Comparison of ENCODE assay signal across 13 cellular contexts in the genomic region with DNA sequence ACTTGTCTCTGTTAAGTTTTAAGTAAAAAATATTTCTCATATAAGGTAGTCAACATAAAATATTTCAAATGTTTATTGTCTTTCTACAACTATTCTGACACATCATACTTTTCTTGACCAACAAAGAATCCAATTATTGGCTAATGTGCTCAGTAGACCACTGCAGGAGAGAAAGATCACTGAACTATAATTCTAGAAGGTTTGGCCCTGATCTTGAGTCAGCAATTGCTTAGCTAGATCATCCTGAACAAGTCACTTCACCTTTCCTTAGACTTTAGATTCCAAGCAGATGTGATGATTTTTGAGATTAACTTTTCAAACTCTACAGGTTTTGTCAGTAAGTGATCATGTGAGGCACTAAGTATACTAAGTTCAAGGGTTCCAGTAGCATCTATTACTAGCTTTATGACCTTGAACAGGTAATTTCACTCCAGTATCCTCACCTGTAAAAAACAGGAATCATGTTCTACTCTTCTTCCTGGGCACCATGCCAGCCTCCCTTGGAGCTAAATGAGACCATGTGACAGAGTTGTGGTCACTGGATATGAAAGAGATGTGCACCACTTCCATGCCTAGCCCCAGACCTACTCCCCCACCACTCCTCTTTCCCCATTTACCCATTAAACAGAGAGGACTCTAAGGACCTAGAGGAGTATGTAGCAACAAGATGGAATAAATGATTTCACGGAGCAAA. TPM values are rescaled to one million over a fixed set of nuclear protein-coding genes. Genes with fewer than 3 reads are reported as not detected.
DNase-seq lines count a peak whose midpoint lies in the region; ATAC-seq and TF ChIP-seq lines count a peak whose summit lies in the region.
"Had no signal": no experiment of that assay in that cellular context is flagged by ENCODE, and none has a peak within 500 bp of the region (broad histone marks: within the 10 kb centered on the region; RNA-seq: fewer than 3 reads in every experiment).

No MANE protein-coding gene starts in this region.

- H3K4me1 ChIP-seq in colonic mucosa (no peaks in the 10 kb centered on the region), esophagus muscularis mucosa (no peaks in the 10 kb centered on the region)

- no peak for ATAC-seq in GM21576 (IDR thresholded peaks at IDR 0.05; ENCODE audit: unreplicated experiment)

- H3K27me3 ChIP-seq in colonic mucosa (no peaks in the 10 kb centered on the region), esophagus muscularis mucosa (no peaks in the 10 kb centered on the region)

- intact Hi-C loops in colonic mucosa (cut with DNase I): no loop called here
- intact Hi-C loops in esophagus muscularis mucosa (cut with DNase I): no loop called here

- H3K9me3 ChIP-seq in colonic mucosa (no peaks in the 10 kb centered on the region), esophagus muscularis mucosa (no peaks in the 10 kb centered on the region)

- no peak overlapping the region for H3K4me3 Mint-ChIP-seq in mesothelial cell of epicardium
- H3K4me3 Mint-ChIP-seq: activated B cell treated with CpG ODN at 0.5 μM for 24 hours; activated T-helper 1 cell treated with anti-CD3 and anti-CD28 coated beads, Interleukin-12 subunit alpha, Interleukin-12 subunit beta, Interleukin-2, Interleukin-4 antibody, amounts not matched to agents 30 ng/mL and 10 ng/mL and 1 ng/mL, durations not matched to agents 14 hours and 24 hours and 36 hours; central memory CD8-positive, alpha-beta T cell; nephron progenitor cell had no signal

- no peak for TF ChIP-seq EP300 in esophagus muscularis mucosa (IDR thresholded peaks at IDR 0.05)

- TF ChIP-seq CTCF in NB4 (IDR thresholded peaks at IDR 0.05; ENCODE audit: low read depth, low read length) (no peak), colonic mucosa (IDR thresholded peaks at IDR 0.05) (no peak), esophagus muscularis mucosa (IDR thresholded peaks at IDR 0.05) (no peak), mesothelial cell of epicardium (IDR thresholded peaks at IDR 0.05; ENCODE audit: unreplicated experiment) (no peak)

- no peaks in the 10 kb centered on the region for H3K36me3 ChIP-seq in colonic mucosa
- no peaks in the 10 kb centered on the region for H3K36me3 ChIP-seq in esophagus muscularis mucosa

- H3K36me3 Mint-ChIP-seq in mesothelial cell of epicardium: peaks cover 2% of the 10 kb centered on the region

- no peaks in the 10 kb centered on the region for H3K9me3 Mint-ChIP-seq in mesothelial cell of epicardium
- H3K9me3 Mint-ChIP-seq: activated B cell treated with CpG ODN at 0.5 μM for 24 hours; activated T-helper 1 cell treated with anti-CD3 and anti-CD28 coated beads, Interleukin-12 subunit alpha, Interleukin-12 subunit beta, Interleukin-2, Interleukin-4 antibody, amounts not matched to agents 30 ng/mL and 10 ng/mL and 1 ng/mL, durations not matched to agents 14 hours and 24 hours and 36 hours; central memory CD8-positive, alpha-beta T cell; nephron progenitor cell had no signal

- H3K27ac Mint-ChIP-seq in mesothelial cell of epicardium: no peak overlapping the region
- H3K27ac Mint-ChIP-seq: activated B cell treated with CpG ODN at 0.5 μM for 24 hours; activated T-helper 1 cell treated with anti-CD3 and anti-CD28 coated beads, Interleukin-12 subunit alpha, Interleukin-12 subunit beta, Interleukin-2, Interleukin-4 antibody, amounts not matched to agents 30 ng/mL and 10 ng/mL and 1 ng/mL, durations not matched to agents 14 hours and 24 hours and 36 hours; nephron progenitor cell had no signal

- peak; percentile 94 for DNase-seq in DMS153 (lab: John Stamatoyannopoulos, UW)
- peak; percentile 12 for DNase-seq in NB4 (ENCODE audit: low read depth)
- peak; percentile 5 for DNase-seq in NCI-H82 treated with DMSO at 0.1 percent for 48 hours (lab: John Stamatoyannopoulos, UW; ENCODE audit: unreplicated experiment)
- DNase-seq in colonic mucosa: peak; percentile 82
- DNase-seq in GM19238 (ENCODE audit: insufficient read length, low spot score): no peak
- DNase-seq in esophagus muscularis mucosa (ENCODE audit: extremely low spot score): no peak
- no peak for DNase-seq in mesothelial cell of epicardium (ENCODE audit: low spot score in 2 of 2, unreplicated experiment in 2 of 2)
- DNase-seq: activated B cell treated with CpG ODN at 0.5 μM for 24 hours, Kasumi-1, nephron progenitor cell had no signal

- 100% methylated on average over 1 of the region's 1 CpG for WGBS in esophagus muscularis mucosa

- H3K27ac ChIP-seq in colonic mucosa: no peak overlapping the region
- no peak overlapping the region for H3K27ac ChIP-seq in esophagus muscularis mucosa (replicated peaks in 1 of 4)

- TF ChIP-seq POLR2A in NB4 (IDR thresholded peaks at IDR 0.05; ENCODE audit: extremely low read depth, insufficient read length) (no peak), esophagus muscularis mucosa (IDR thresholded peaks at IDR 0.05; ENCODE audit: low read depth) (no peak)

- H3K4me3 ChIP-seq in NB4 (ENCODE audit: low read depth, low read length) (no peak overlapping the region), colonic mucosa (no peak overlapping the region), esophagus muscularis mucosa (no peak overlapping the region)

- H3K27me3 Mint-ChIP-seq in mesothelial cell of epicardium (ENCODE audit: low read depth): no peaks in the 10 kb centered on the region
- H3K27me3 Mint-ChIP-seq: activated B cell treated with CpG ODN at 0.5 μM for 24 hours; central memory CD8-positive, alpha-beta T cell had no signal

- peaks cover 2% of the 10 kb centered on the region for H3K4me1 Mint-ChIP-seq in mesothelial cell of epicardium
- H3K4me1 Mint-ChIP-seq: activated B cell treated with CpG ODN at 0.5 μM for 24 hours, nephron progenitor cell had no signal

- H3K9ac ChIP-seq in colonic mucosa (ENCODE audit: low read depth in 2 of 2, low read length in 2 of 2): no peak overlapping the region

RNA-seq across cellular contexts. Expression of a gene that starts 17.3 kb away (rescaled TPM):
- total RNA-seq in colonic mucosa (10 to 100 TPM in 1 of 2 donors, 1 to 10 TPM in 1; 7.8 to 11.1 TPM), esophagus muscularis mucosa (1 to 10 TPM; 2.5 to 6.4 (median 5.8) TPM), mesothelial cell of epicardium (15.7 to 18.6 TPM (median 15.7 TPM) in 3 replicates)

Comparison
In these comparisons a context has a peak if more than half of its experiments do, and no peak if none do; other contexts are left out.
1. DNase-seq: peak in DMS153 (single experiment), NB4 (single experiment), NCI-H82 treated with DMSO at 0.1 percent for 48 hours (single experiment) and colonic mucosa (single experiment); none in GM19238 (single experiment), esophagus muscularis mucosa (single experiment) and mesothelial cell of epicardium (0 of 2).